9 cellular contexts compared by ENCODE assay signal in genomic region chr2:172698041-172698863, GRCh38. TPM values are rescaled to one million over a fixed set of nuclear protein-coding genes. Genes with fewer than 3 reads are reported as not detected.
A peak's percentile ranks its signal among the peaks of the same experiment; 100 is the strongest.
DNase-seq lines count a peak whose midpoint lies in the region; ATAC-seq and TF ChIP-seq lines count a peak whose summit lies in the region.
"Had no signal": no experiment of that assay in that cellular context is flagged by ENCODE, and none has a peak within 500 bp of the region (broad histone marks: within the 10 kb centered on the region; RNA-seq: fewer than 3 reads in every experiment).

No MANE protein-coding gene starts in this region.

- H3K4me1 ChIP-seq in adipocyte (ENCODE audit: control insufficient read depth, insufficient read depth, low read length) (peaks cover 24% of the 10 kb centered on the region), tibial artery (peaks cover 0 to under 1% (median under 1%) of the 10 kb centered on the region in 4 donors), H9 (ENCODE audit: insufficient read depth, low read length) (no peaks in the 10 kb centered on the region)

- TF ChIP-seq CTCF in tibial artery (IDR thresholded peaks at IDR 0.05), result no peak
- TF ChIP-seq CTCF in H9 (conservative IDR thresholded peaks at IDR 0.05), result no peak

- peaks cover 2 to 6% of the 10 kb centered on the region in 2 donors for H3K4me1 Mint-ChIP-seq in immature natural killer cell
- no peaks in the 10 kb centered on the region for H3K4me1 Mint-ChIP-seq in H9
- H3K4me1 Mint-ChIP-seq: IgD-negative memory B cell had no signal

- no peak overlapping the region for H2BK5ac ChIP-seq in H9 (ENCODE audit: insufficient read length, low read length)

- H3K9ac ChIP-seq in adipocyte (ENCODE audit: low read length), result no peak overlapping the region
- no peak overlapping the region for H3K9ac ChIP-seq in H9 (ENCODE audit: extremely low read depth, insufficient read length, low read length)

- H4K20me1 ChIP-seq in H9 (ENCODE audit: control insufficient read depth, insufficient read depth, insufficient read length), result no peaks in the 10 kb centered on the region

- H3K4ac ChIP-seq in H9 (ENCODE audit: low read depth, low read length), result no peak overlapping the region

- DNase-seq in DMS53 (lab: John Stamatoyannopoulos, UW) (peak; percentile 82), HT-29 (ENCODE audit: low spot score) (peak; percentile 53), adipocyte (ENCODE audit: low read depth) (peak; percentile 72), skeletal muscle cell (ENCODE audit: low read depth) (peak; percentile 84), immature natural killer cell (no peak), tibial artery (no peak), H9 (no peak)

- no peak overlapping the region for H3K23ac ChIP-seq in H9 (ENCODE audit: insufficient read length, low read depth, low read length)

- H3K4me3 Mint-ChIP-seq in immature natural killer cell, result no peak overlapping the region
- no peak overlapping the region for H3K4me3 Mint-ChIP-seq in H9
- H3K4me3 Mint-ChIP-seq: IgD-negative memory B cell had no signal

- no peaks in the 10 kb centered on the region for H3K79me1 ChIP-seq in H9 (ENCODE audit: insufficient read depth, low read depth, low read length, poor library complexity, severe bottlenecking)

- H2BK15ac ChIP-seq in H9 (ENCODE audit: low read depth, low read length), result no peak overlapping the region

- no peak overlapping the region for H3K18ac ChIP-seq in H9 (ENCODE audit: insufficient read length, low read depth, low read length)

- no peak overlapping the region for H4K5ac ChIP-seq in H9 (ENCODE audit: insufficient read length, low read depth, low read length)

- H2BK120ac ChIP-seq in H9 (ENCODE audit: low read depth, low read length, poor library complexity, severe bottlenecking), result no peak overlapping the region

- no peak overlapping the region for H2AFZ ChIP-seq in H9 (ENCODE audit: low read length)

- no peaks in the 10 kb centered on the region for H3K23me2 ChIP-seq in H9 (ENCODE audit: insufficient read length, low read depth, low read length, poor library complexity, severe bottlenecking)

- no CpG with 5 or more reads among the region's 5 CpGs for WGBS in H9 (ENCODE audit: extremely low coverage, insufficient read length, low lambda C conversion rate)

- H3K9me3 ChIP-seq in adipocyte (ENCODE audit: control insufficient read depth, low read length) (no peaks in the 10 kb centered on the region), tibial artery (no peaks in the 10 kb centered on the region), H9 (ENCODE audit: control insufficient read depth, low read depth, low read length) (no peaks in the 10 kb centered on the region)

- H4K8ac ChIP-seq in H9 (replicated peaks; ENCODE audit: insufficient read length, low read depth, low read length), result no peak overlapping the region

- ATAC-seq in GM21423 (IDR thresholded peaks at IDR 0.05; ENCODE audit: unreplicated experiment), result peak; percentile 85

- H3K27me3 ChIP-seq in adipocyte (replicated peaks; ENCODE audit: control insufficient read depth, insufficient read depth, low read length) (no peaks in the 10 kb centered on the region), tibial artery (no peaks in the 10 kb centered on the region), H9 (ENCODE audit: insufficient read depth, low read length) (no peaks in the 10 kb centered on the region)

- no peak overlapping the region for H2BK20ac ChIP-seq in H9 (ENCODE audit: low read depth, low read length, poor library complexity, severe bottlenecking)

- H4K91ac ChIP-seq in H9 (ENCODE audit: insufficient read length, low read depth, low read length), result no peak overlapping the region

- H2BK12ac ChIP-seq in H9 (ENCODE audit: insufficient read length, low read depth, low read length), result no peak overlapping the region

- no peak overlapping the region for H3T11ph ChIP-seq in H9 (ENCODE audit: low read length)

- H3K36me3 ChIP-seq in adipocyte (ENCODE audit: control insufficient read depth, insufficient read depth, low read length, severe bottlenecking), result no peaks in the 10 kb centered on the region
- H3K36me3 ChIP-seq in tibial artery, result no peaks in the 10 kb centered on the region

- no peak overlapping the region for H2AK5ac ChIP-seq in H9 (ENCODE audit: insufficient read length, low read length)

- no peak overlapping the region for H3K14ac ChIP-seq in H9 (ENCODE audit: insufficient read depth, low read length)

- no peaks in the 10 kb centered on the region for H3K79me2 ChIP-seq in H9 (ENCODE audit: insufficient read depth, low read length)

- intact Hi-C loops in tibial artery (cut with DNase I; ENCODE audit: low total_unique reads), result no loop called here

- H3K4me2 ChIP-seq in H9 (ENCODE audit: insufficient read depth, insufficient read length, low read length), result no peak overlapping the region

- no peak overlapping the region for H3K27ac ChIP-seq in tibial artery
- H3K27ac ChIP-seq in H9 (ENCODE audit: insufficient read length, low read depth, low read length), result no peak overlapping the region

- H3K4me3 ChIP-seq in adipocyte (ENCODE audit: low read length) (no peak overlapping the region), skeletal muscle cell (ENCODE audit: low read depth, low read length) (no peak overlapping the region), tibial artery (no peak overlapping the region)

- no peak overlapping the region for H3K56ac ChIP-seq in H9 (ENCODE audit: insufficient read length, low read depth, low read length)

- H3K36me3 Mint-ChIP-seq in immature natural killer cell (no peaks in the 10 kb centered on the region), H9 (ENCODE audit: insufficient read depth in 1 of 3, low read depth in 3 of 3) (peaks cover 0 to 12% (median 2%) of the 10 kb centered on the region in 3 experiments; a peak in 3 of 7 replicates)

- peaks cover 0 to 3% (median 0%) of the 10 kb centered on the region in 6 donors for H3K9me3 Mint-ChIP-seq in immature natural killer cell
- peaks cover 21% of the 10 kb centered on the region in 2 experiments for H3K9me3 Mint-ChIP-seq in H9

- H3K27me3 Mint-ChIP-seq in immature natural killer cell (ENCODE audit: low read depth in 3 of 3), result peaks cover 3 to 13% (median 4%) of the 10 kb centered on the region in 3 donors
- H3K27me3 Mint-ChIP-seq in H9 (ENCODE audit: low read depth), result peaks cover 3% of the 10 kb centered on the region

- H3K27ac Mint-ChIP-seq in immature natural killer cell (no peak overlapping the region), H9 (no peak overlapping the region)
- H3K27ac Mint-ChIP-seq: IgD-negative memory B cell had no signal

RNA-seq across cellular contexts. Expression of gene RAPGEF4, which starts 37.4 kb away (rescaled TPM):
- total RNA-seq in HT-29 (2014; rRNA removed; shearing (Covaris generic)), result not detected in 2 replicates
- polyA plus RNA-seq in immature natural killer cell, result not detected
- 1.4 and 1.5 TPM in 2 replicates for total RNA-seq in H9 (2021)
- polyA plus RNA-seq: IgD-negative memory B cell had no signal

Comparison
In these comparisons a context has a peak if more than half of its experiments do, and no peak if none do; other contexts are left out.
1. DNase-seq: peak in DMS53 (single experiment), HT-29 (single experiment), adipocyte (single experiment) and skeletal muscle cell (single experiment); none in immature natural killer cell (0 of 3), tibial artery (0 of 2) and H9 (single experiment).